ENCODE assay signal across 8 cellular contexts in the genomic region with DNA sequence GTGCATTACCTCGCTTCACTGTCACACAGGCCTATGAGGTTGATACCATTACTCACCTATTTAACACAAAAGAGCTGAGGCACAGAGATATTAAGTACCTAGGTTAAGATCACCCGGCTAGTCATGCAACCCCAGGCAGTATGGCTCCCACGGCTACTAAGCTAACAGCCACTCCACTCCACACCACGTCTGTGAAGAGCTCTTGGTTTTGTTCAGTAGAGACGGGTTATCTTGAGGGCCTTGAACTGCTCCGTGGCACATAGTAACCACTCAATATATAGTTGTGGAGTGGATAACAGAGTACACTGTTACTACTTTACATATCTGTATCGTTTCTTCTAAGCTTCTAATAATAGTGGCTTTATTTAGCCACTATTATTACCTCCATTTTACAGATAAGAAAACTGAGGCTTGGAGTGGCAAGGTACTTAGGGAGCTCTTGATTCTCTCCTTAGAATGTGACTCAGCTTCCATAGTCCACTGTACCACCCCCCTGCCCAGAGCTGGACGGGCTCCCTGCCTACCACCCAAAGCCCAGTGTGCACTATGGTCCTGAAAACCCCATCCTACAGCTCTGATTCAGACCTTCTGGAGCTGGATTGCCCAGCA.
DNase-seq lines count a peak whose midpoint lies in the region; ATAC-seq and TF ChIP-seq lines count a peak whose summit lies in the region.

No MANE protein-coding gene starts in this region.

- H3K4me3 ChIP-seq in ACC112 (ENCODE audit: low read depth, low read length) (peak overlapping the region; percentile 90), HUES48 (ENCODE audit: low read depth, low read length) (peak overlapping the region; percentile 81), cardiac fibroblast (replicated peaks in 1 of 2; ENCODE audit: low read depth in 2 of 2, low read length in 2 of 2) (peak overlapping the region; percentile 60 to 69), muscle layer of duodenum (ENCODE audit: low read depth in 1 of 2, low read length in 2 of 2) (peak overlapping the region; percentile 49 to 79)

- H2AFZ ChIP-seq in ACC112 (ENCODE audit: low read length, unreplicated experiment), result peak overlapping the region; percentile 14

- DNase-seq in cardiac fibroblast (ENCODE audit: low read depth in 2 of 2) (no peak), SIG-M5 treated with dmso at 0.1 percent for 504 hours (lab: John Stamatoyannopoulos, UW; ENCODE audit: unreplicated experiment) (no peak)

- H3K27me3 ChIP-seq in ACC112 (ENCODE audit: insufficient read depth, low read length) (no peaks in the 10 kb centered on the region), HUES48 (ENCODE audit: control insufficient read depth, insufficient read depth, low read length) (no peaks in the 10 kb centered on the region), muscle layer of duodenum (ENCODE audit: low read depth, low read length) (no peaks in the 10 kb centered on the region)

- no peak overlapping the region for H3K9ac ChIP-seq in HUES48 (ENCODE audit: low read depth, low read length)

- H3K36me3 ChIP-seq in ACC112 (ENCODE audit: insufficient read depth, low read length), result no peaks in the 10 kb centered on the region
- no peaks in the 10 kb centered on the region for H3K36me3 ChIP-seq in HUES48 (ENCODE audit: control insufficient read depth, insufficient read depth, low read length)
- no peaks in the 10 kb centered on the region for H3K36me3 ChIP-seq in muscle layer of duodenum (ENCODE audit: control insufficient read depth in 1 of 2, insufficient read depth in 2 of 2, low read length in 2 of 2)

- no peak for ATAC-seq in GM18868 (IDR thresholded peaks at IDR 0.05; ENCODE audit: unreplicated experiment)
- ATAC-seq in HG02973 (IDR thresholded peaks at IDR 0.05; ENCODE audit: unreplicated experiment), result no peak
- no peak for ATAC-seq in HG03108 (IDR thresholded peaks at IDR 0.05; ENCODE audit: unreplicated experiment)

- H3K79me2 ChIP-seq in ACC112 (ENCODE audit: control insufficient read depth, insufficient read depth, low read length, unreplicated experiment), result no peaks in the 10 kb centered on the region

- no peak for TF ChIP-seq CTCF in cardiac fibroblast (IDR thresholded peaks at IDR 0.05; ENCODE audit: low read depth, low read length)

- H3K4me1 ChIP-seq in ACC112 (ENCODE audit: control insufficient read depth, insufficient read depth, low read length, unreplicated experiment), result no peaks in the 10 kb centered on the region
- H3K4me1 ChIP-seq in HUES48 (ENCODE audit: control insufficient read depth, insufficient read depth, low read length), result peaks cover 13% of the 10 kb centered on the region
- no peaks in the 10 kb centered on the region for H3K4me1 ChIP-seq in muscle layer of duodenum (ENCODE audit: control insufficient read depth in 1 of 2, insufficient read depth in 2 of 2, low read length in 2 of 2)

- H3K9me3 ChIP-seq in HUES48 (ENCODE audit: control insufficient read depth, insufficient read depth, low read length), result no peaks in the 10 kb centered on the region
- H3K9me3 ChIP-seq in muscle layer of duodenum (ENCODE audit: control insufficient read depth in 1 of 2, low read length in 2 of 2), result no peaks in the 10 kb centered on the region

- H3K27ac ChIP-seq in ACC112 (ENCODE audit: low read depth, low read length), result no peak overlapping the region
- peak overlapping the region; percentile 54 for H3K27ac ChIP-seq in HUES48 (ENCODE audit: low read depth, low read length)
- peak overlapping the region; percentile 53 for H3K27ac ChIP-seq in muscle layer of duodenum (ENCODE audit: low read length)
